Comparison of ENCODE assay signal across 20 cellular contexts in the genomic region with DNA sequence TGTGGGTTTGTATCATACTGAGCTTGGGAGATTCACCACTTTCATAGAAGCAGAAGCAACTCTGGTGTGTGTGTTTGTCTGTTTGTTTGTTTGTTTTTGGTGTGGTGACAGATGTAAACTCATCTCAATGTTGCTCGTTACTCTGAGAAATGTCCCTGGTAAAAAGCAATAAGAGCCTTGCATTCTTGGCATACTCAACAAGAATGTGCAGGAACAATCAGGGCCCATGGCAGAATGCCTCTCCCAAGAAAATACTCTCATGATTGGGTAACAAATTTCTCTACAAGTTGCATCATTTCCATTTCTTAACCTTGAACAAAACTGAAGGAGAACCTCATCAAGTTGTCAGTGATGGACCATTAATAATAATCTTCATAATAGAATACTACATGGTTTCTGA. TPM values are rescaled to one million over a fixed set of nuclear protein-coding genes. Genes with fewer than 3 reads are reported as not detected.
DNase-seq lines count a peak whose midpoint lies in the region; ATAC-seq and TF ChIP-seq lines count a peak whose summit lies in the region.
"Had no signal": no experiment of that assay in that cellular context is flagged by ENCODE, and none has a peak within 500 bp of the region (broad histone marks: within the 10 kb centered on the region; RNA-seq: fewer than 3 reads in every experiment).

No MANE protein-coding gene starts in this region.

- H3K9me3 Mint-ChIP-seq in MCF 10A (ENCODE audit: unreplicated experiment): no peaks in the 10 kb centered on the region
- no peaks in the 10 kb centered on the region for H3K9me3 Mint-ChIP-seq in naive thymus-derived CD8-positive, alpha-beta T cell
- H3K9me3 Mint-ChIP-seq: CD4-positive, alpha-beta T cell had no signal

- H3K4me1 Mint-ChIP-seq in MCF 10A (ENCODE audit: insufficient read depth, unreplicated experiment): peaks cover 10% of the 10 kb centered on the region
- no peaks in the 10 kb centered on the region for H3K4me1 Mint-ChIP-seq in naive thymus-derived CD8-positive, alpha-beta T cell

- H3K27me3 Mint-ChIP-seq in MCF 10A (ENCODE audit: insufficient read depth, unreplicated experiment): no peaks in the 10 kb centered on the region
- H3K27me3 Mint-ChIP-seq in naive thymus-derived CD8-positive, alpha-beta T cell: peaks cover 5 to 17% (median 7%) of the 10 kb centered on the region in 5 donors

- no peaks in the 10 kb centered on the region for H3K36me3 Mint-ChIP-seq in MCF 10A (ENCODE audit: insufficient read depth, unreplicated experiment)
- H3K36me3 Mint-ChIP-seq in naive thymus-derived CD8-positive, alpha-beta T cell: no peaks in the 10 kb centered on the region

- CTCF ChIA-PET in MCF 10A (lab: Yijun Ruan, JAX): interaction anchor here (0.5 to 1.0 kb wide), 2 partner anchors 9 to 254 kb away, joined by 3 to 5 read pairs; no protein-coding TSS in a partner anchor

- H3K27ac Mint-ChIP-seq in MCF 10A (ENCODE audit: low read depth, unreplicated experiment): no peak overlapping the region
- H3K27ac Mint-ChIP-seq in naive thymus-derived CD8-positive, alpha-beta T cell: no peak overlapping the region
- H3K27ac Mint-ChIP-seq: CD4-positive, alpha-beta T cell had no signal

- no peak overlapping the region for H3K4me3 ChIP-seq in epithelial cell of proximal tubule (ENCODE audit: low read depth, low read length)
- H3K4me3 ChIP-seq: BLaER1, HAP-1 had no signal

- H3K4me3 Mint-ChIP-seq in MCF 10A (ENCODE audit: unreplicated experiment): no peak overlapping the region
- no peak overlapping the region for H3K4me3 Mint-ChIP-seq in naive thymus-derived CD8-positive, alpha-beta T cell
- H3K4me3 Mint-ChIP-seq: CD4-positive, alpha-beta T cell had no signal

- POLR2A ChIA-PET in MCF 10A (lab: Yijun Ruan, JAX): no interaction called here
- POLR2A ChIA-PET in naive thymus-derived CD8-positive, alpha-beta T cell (lab: Charles Lee): no interaction called here

- BruUV-seq in MCF 10A (replicated peaks; lab: Mats Ljungman, UMichigan): no TSS peak

- ATAC-seq in naive thymus-derived CD8-positive, alpha-beta T cell: no peak
- ATAC-seq in Right ventricle myocardium superior (ENCODE audit: poor library complexity): no peak
- ATAC-seq: Right ventricle myocardium inferior had no signal

- intact Hi-C loops in MCF 10A (cut with micrococcal nuclease): no loop called here
- intact Hi-C loops in Right ventricle myocardium superior (cut with DNase I): no loop called here

- no peak for TF ChIP-seq CTCF in MCF 10A (IDR thresholded peaks at IDR 0.05; ENCODE audit: unreplicated experiment)
- no peak for TF ChIP-seq CTCF in epithelial cell of proximal tubule (conservative IDR thresholded peaks at IDR 0.05; ENCODE audit: low read depth, low read length)

- DNase-seq in MCF 10A (ENCODE audit: unreplicated experiment) (peak; percentile 27), epithelial cell of proximal tubule (ENCODE audit: low read depth) (peak; percentile 53), myocyte (ENCODE audit: low read depth) (peak; percentile 50), Right ventricle myocardium superior (no peak), NCI-H345 (lab: John Stamatoyannopoulos, UW) (no peak), SKM-1 treated with dmso at 0.1 percent for 144 hours (lab: John Stamatoyannopoulos, UW; ENCODE audit: unreplicated experiment) (no peak)
- no peak for DNase-seq in naive thymus-derived CD8-positive, alpha-beta T cell
- DNase-seq: CD4-positive, alpha-beta T cell; DMS79 treated with DMSO at 0.1 percent for 48 hours; KG1; NCI-H1694; NCI-H2081; NCI-H2171 treated with DMSO at 0.1 percent for 48 hours; NCI-H446; NCI-H526 treated with DMSO at 0.1 percent for 48 hours had no signal

RNA-seq across cellular contexts. Expression of a gene that starts 43.0 kb away (rescaled TPM):
- not detected in 2 replicates for total RNA-seq in MCF 10A (2022)
- total RNA-seq in epithelial cell of proximal tubule: 1.7 and 1.9 TPM in 2 replicates
- total RNA-seq in myocyte: 3.6 and 4.4 TPM in 2 replicates
- 0.77 TPM for polyA plus RNA-seq in myocyte (2012)
- total RNA-seq in naive thymus-derived CD8-positive, alpha-beta T cell: not detected
- not detected for polyA plus RNA-seq in naive thymus-derived CD8-positive, alpha-beta T cell
- total RNA-seq in Right ventricle myocardium superior: not detected
- total RNA-seq: HT1080, Right ventricle myocardium inferior had no signal

RNA-seq across cellular contexts. Expression of a gene that starts 55.7 kb away (rescaled TPM):
- total RNA-seq in MCF 10A (2022): not detected in 2 replicates
- total RNA-seq in epithelial cell of proximal tubule: not detected in 2 replicates
- not detected in 2 replicates for total RNA-seq in myocyte
- not detected for polyA plus RNA-seq in myocyte (2012)
- not detected for total RNA-seq in naive thymus-derived CD8-positive, alpha-beta T cell
- not detected for polyA plus RNA-seq in naive thymus-derived CD8-positive, alpha-beta T cell
- total RNA-seq in Right ventricle myocardium superior: not detected
- total RNA-seq: HT1080, Right ventricle myocardium inferior, SK-MEL-5 had no signal

Comparison
In these comparisons a context has a peak if more than half of its experiments do, and no peak if none do; other contexts are left out.
1. DNase-seq: peak in MCF 10A (single experiment), epithelial cell of proximal tubule (single experiment) and myocyte (single experiment); none in naive thymus-derived CD8-positive, alpha-beta T cell (0 of 10), Right ventricle myocardium superior (single experiment), NCI-H345 (single experiment) and SKM-1 treated with dmso at 0.1 percent for 144 hours (single experiment).